ENCODE assay signal across 20 cellular contexts in the genomic region with DNA sequence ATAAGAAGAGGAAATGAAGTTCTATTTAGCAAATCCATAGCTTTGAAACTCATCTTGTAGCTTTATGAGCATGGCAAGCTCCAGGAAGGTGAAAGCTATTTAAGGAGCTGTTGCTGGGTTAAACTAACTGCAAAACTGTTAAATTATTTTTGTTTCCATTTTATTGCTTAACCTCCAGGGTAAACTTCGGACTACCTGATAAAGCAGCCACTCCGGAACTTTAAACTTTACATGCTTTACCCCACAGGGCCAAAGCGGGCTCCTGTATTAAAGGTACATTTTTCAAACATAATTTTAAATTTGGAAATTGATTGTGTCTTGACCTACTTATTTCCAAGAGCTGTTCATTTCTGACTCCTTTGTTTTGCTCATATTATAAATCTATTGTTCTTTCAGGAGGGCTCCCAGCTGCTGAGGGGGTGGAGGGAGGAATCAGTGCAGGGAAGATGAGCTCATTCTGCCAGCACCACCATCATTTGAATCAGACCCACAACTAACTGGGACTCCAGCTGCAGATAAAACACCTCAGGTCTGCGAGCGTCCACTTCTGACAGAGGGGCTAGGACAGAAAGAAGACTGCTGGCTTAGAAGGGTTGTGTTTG.
DNase-seq lines count a peak whose midpoint lies in the region; ATAC-seq and TF ChIP-seq lines count a peak whose summit lies in the region.
"Had no signal": no experiment of that assay in that cellular context is flagged by ENCODE, and none has a peak within 500 bp of the region (broad histone marks: within the 10 kb centered on the region; RNA-seq: fewer than 3 reads in every experiment).

No MANE protein-coding gene starts in this region.

- 32% methylated on average over 4 of the region's 5 CpGs for WGBS in right lobe of liver (ENCODE audit: insufficient coverage, low coverage, low lambda C conversion rate, missing lambda C conversion rate)

- peak; percentile 25 for DNase-seq in NCI-H1105 treated with DMSO at 0.1 percent for 48 hours (lab: John Stamatoyannopoulos, UW)
- DNase-seq in NCI-H1105 (lab: John Stamatoyannopoulos, UW): no peak
- peak; percentile 49 for DNase-seq in dermis blood vessel endothelial cell
- DNase-seq in right lobe of liver: no peak
- peak; percentile 47 for DNase-seq in retina
- no peak for DNase-seq in ACHN
- no peak for DNase-seq in BE2C
- DNase-seq in GDM1 (lab: John Stamatoyannopoulos, UW): no peak
- DNase-seq: H7, KBM-7, NCI-H1092, NCI-H146, NCI-H2029, NCI-H446, NCI-H526, PC-3, RPMI8226, SHP77 had no signal

- no peak for TF ChIP-seq POLR2A in right lobe of liver (IDR thresholded peaks at IDR 0.05)

- peak; percentile 40 to 53 (median 48) for ATAC-seq in right lobe of liver
- ATAC-seq: PC-3 had no signal

- TF ChIP-seq CTCF in right lobe of liver (IDR thresholded peaks at IDR 0.05) (no peak), BE2C (IDR thresholded peaks at IDR 0.05; ENCODE audit: low read depth, low read length) (no peak)

- intact Hi-C loops in right lobe of liver (cut with DNase I): no loop called here

- H3K27me3 ChIP-seq in right lobe of liver (no peaks in the 10 kb centered on the region), BE2C (no peaks in the 10 kb centered on the region)

- no peaks in the 10 kb centered on the region for H3K9me3 ChIP-seq in right lobe of liver
- no peaks in the 10 kb centered on the region for H3K9me3 ChIP-seq in BE2C

- peaks cover 0 to 31% (median 6%) of the 10 kb centered on the region in 4 donors for H3K4me1 ChIP-seq in right lobe of liver
- peaks cover 3% of the 10 kb centered on the region for H3K4me1 ChIP-seq in BE2C

- in situ Hi-C loops in ACHN (cut with HindIII; ENCODE audit: low pct_ligation_motif_present, low pct_unique_long_range_greater_than_20kb, low sequenced_read_pairs): no loop called here

- no peak overlapping the region for H3K4me3 ChIP-seq in right lobe of liver
- no peak overlapping the region for H3K4me3 ChIP-seq in BE2C (ENCODE audit: low read depth, low read length)

- H3K27ac ChIP-seq in right lobe of liver: peak overlapping the region in 2 of 3 donors; percentile 13 to 22
- H3K27ac ChIP-seq: 22Rv1, C4-2B had no signal

- no peaks in the 10 kb centered on the region for H3K36me3 ChIP-seq in right lobe of liver
- H3K36me3 ChIP-seq in BE2C: no peaks in the 10 kb centered on the region

Comparison
In these comparisons a context has a peak if more than half of its experiments do, and no peak if none do; other contexts are left out.
1. DNase-seq: peak in NCI-H1105 treated with DMSO at 0.1 percent for 48 hours (single experiment), dermis blood vessel endothelial cell (single experiment) and retina (single experiment); none in NCI-H1105 (single experiment), right lobe of liver (0 of 3), ACHN (single experiment), BE2C (single experiment) and GDM1 (single experiment).